In genomic region chrX:30577362-30577961, GRCh38 we compare ENCODE assay signal across 7 cellular contexts. TPM values are rescaled to one million over a fixed set of nuclear protein-coding genes. Genes with fewer than 3 reads are reported as not detected.
A peak's percentile ranks its signal among the peaks of the same experiment; 100 is the strongest.
DNase-seq lines count a peak whose midpoint lies in the region; ATAC-seq and TF ChIP-seq lines count a peak whose summit lies in the region.

TSS of gene TASL (minus strand) at chrX:30577766. CDS start at chrX:30560355, 17,411 bp downstream.

- H3K4me1 Mint-ChIP-seq in immature natural killer cell: peaks cover 12 to 26% of the 10 kb centered on the region in 2 donors
- no peaks in the 10 kb centered on the region for H3K4me1 Mint-ChIP-seq in type B pancreatic cell (ENCODE audit: unreplicated experiment)

- H3K36me3 Mint-ChIP-seq in immature natural killer cell (peaks cover 0 to 4% (median 0%) of the 10 kb centered on the region in 3 donors), type B pancreatic cell (no peaks in the 10 kb centered on the region)

- H3K27me3 Mint-ChIP-seq in immature natural killer cell (ENCODE audit: low read depth in 3 of 3) (peaks cover 2 to 5% (median 2%) of the 10 kb centered on the region in 3 donors), type B pancreatic cell (peaks cover 2% of the 10 kb centered on the region)

- H3K27ac Mint-ChIP-seq in immature natural killer cell (peak within 1 kb of the TSS; percentile 89 to 97 (median 93)), type B pancreatic cell (no peak within 1 kb of the TSS)

- ATAC-seq in GM19043 (IDR thresholded peaks at IDR 0.05; ENCODE audit: low read depth, unreplicated experiment): peak; percentile 76
- peak; percentile 77 for ATAC-seq in HG02973 (IDR thresholded peaks at IDR 0.05; ENCODE audit: unreplicated experiment)

- DNase-seq in immature natural killer cell: peak; percentile 57 to 60 (median 58)
- DNase-seq in OCI-M2 (lab: John Stamatoyannopoulos, UW; ENCODE audit: unreplicated experiment): no peak
- DNase-seq in RKO (ENCODE audit: low spot score): no peak
- no peak for DNase-seq in type B pancreatic cell (ENCODE audit: extremely low spot score, unreplicated experiment)

- peak; percentile 41 for TF ChIP-seq POLR2A in Raji (IDR thresholded peaks at IDR 0.05; ENCODE audit: insufficient read depth, low read depth, low read length)

- H3K4me3 Mint-ChIP-seq in immature natural killer cell (peak within 1 kb of the TSS; percentile 84 to 94 (median 90)), type B pancreatic cell (no peak within 1 kb of the TSS)

- H3K9me3 Mint-ChIP-seq in immature natural killer cell (no peaks in the 10 kb centered on the region), type B pancreatic cell (peaks cover 4% of the 10 kb centered on the region)

- no peak for TF ChIP-seq CTCF in type B pancreatic cell (conservative IDR thresholded peaks at IDR 0.05)

RNA-seq across cellular contexts. Expression of gene TASL, which starts in this region (rescaled TPM):
- 1 to 10 TPM; 1.9 to 6.7 (median 2.6) TPM for polyA plus RNA-seq in immature natural killer cell
- not detected in 2 replicates for total RNA-seq in type B pancreatic cell (ENCODE audit: low replicate concordance)

Comparison
In these comparisons a context has a peak if more than half of its experiments do, and no peak if none do; other contexts are left out.
1. DNase-seq: peak in immature natural killer cell (3 of 3); none in OCI-M2 (single experiment), RKO (single experiment) and type B pancreatic cell (single experiment).